26 cellular contexts compared by ENCODE assay signal in the genomic region with DNA sequence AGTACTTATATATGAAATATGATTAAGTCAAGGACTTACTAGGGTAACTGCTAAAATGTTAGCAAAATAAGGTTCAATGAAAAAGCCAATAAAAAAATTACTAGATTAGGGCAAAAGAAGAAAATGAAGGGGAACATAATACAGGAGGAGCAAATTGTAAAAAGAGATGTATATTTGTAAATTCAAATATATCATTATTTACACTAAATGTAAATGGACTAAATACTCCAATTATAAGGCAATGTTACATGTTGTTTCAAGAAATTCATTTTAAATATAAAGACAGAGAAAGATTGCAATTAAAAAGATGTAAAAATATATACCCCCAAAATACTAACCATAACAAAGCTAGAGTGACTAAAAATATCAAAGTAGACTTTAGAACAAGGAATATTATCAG.
"Had no signal": no experiment of that assay in that cellular context is flagged by ENCODE, and none has a peak within 500 bp of the region (broad histone marks: within the 10 kb centered on the region; RNA-seq: fewer than 3 reads in every experiment).

No MANE protein-coding gene starts in this region.

- DNase-seq: colonic mucosa; cortex of kidney; dermis blood vessel endothelial cell; dorsolateral prefrontal cortex; effector CD4-positive, alpha-beta T cell; effector CD8-positive, alpha-beta T cell; effector memory CD4-positive, alpha-beta T cell; effector memory CD8-positive, alpha-beta T cell; endodermal cell; erythroblast; esophagus squamous epithelium; foreskin fibroblast; foreskin keratinocyte; foreskin melanocyte; gastrocnemius medialis; glutamatergic neuron; head of caudate nucleus; heart left ventricle; heart right ventricle had no signal

- H3K4me3 ChIP-seq: colonic mucosa, coronary artery, dorsolateral prefrontal cortex, esophagus muscularis mucosa, esophagus squamous epithelium, gastrocnemius medialis, gastroesophageal sphincter, heart left ventricle, heart right ventricle had no signal

- ATAC-seq: effector memory CD8-positive, alpha-beta T cell; esophagus mucosa; foreskin keratinocyte; gastrocnemius medialis; gastroesophageal sphincter; heart left ventricle; heart right ventricle had no signal

- FAIRE-seq: endometrium, endothelial cell of umbilical vein had no signal

- H3K4me1 ChIP-seq: colonic mucosa, esophagus muscularis mucosa, esophagus squamous epithelium, foreskin keratinocyte, gastrocnemius medialis, gastroesophageal sphincter, heart left ventricle, heart right ventricle had no signal

- H3K27me3 ChIP-seq: colonic mucosa, dorsolateral prefrontal cortex, esophagus muscularis mucosa, esophagus squamous epithelium, foreskin keratinocyte, gastrocnemius medialis, gastroesophageal sphincter, heart left ventricle, heart right ventricle had no signal

- H3K27ac ChIP-seq: colonic mucosa, coronary artery, dorsolateral prefrontal cortex, epithelial cell of prostate, esophagus muscularis mucosa, esophagus squamous epithelium, foreskin keratinocyte, gastrocnemius medialis, gastroesophageal sphincter, heart left ventricle, heart right ventricle had no signal

- H3K36me3 ChIP-seq: colonic mucosa, esophagus muscularis mucosa, esophagus squamous epithelium, gastrocnemius medialis, gastroesophageal sphincter, heart left ventricle, heart right ventricle had no signal

- H3K9me3 ChIP-seq: colonic mucosa, gastrocnemius medialis had no signal
